In genomic region chr14:67589212-67589770, GRCh38 we compare ENCODE assay signal across 21 cellular contexts. TPM values are rescaled to one million over a fixed set of nuclear protein-coding genes. Genes with fewer than 3 reads are reported as not detected.
DNase-seq lines count a peak whose midpoint lies in the region; ATAC-seq, FAIRE-seq and TF ChIP-seq lines count a peak whose summit lies in the region.
"Had no signal": no experiment of that assay in that cellular context is flagged by ENCODE, and none has a peak within 500 bp of the region (broad histone marks: within the 10 kb centered on the region; RNA-seq: fewer than 3 reads in every experiment).

No MANE protein-coding gene starts in this region.

- no peaks in the 10 kb centered on the region for H4K20me1 ChIP-seq in K562 (replicated peaks; ENCODE audit: control insufficient read depth, insufficient read depth, low read length)
- H4K20me1 ChIP-seq: BLaER1 had no signal

- no peak overlapping the region for H3K27ac Mint-ChIP-seq in WTC11

- WGBS in A549 (ENCODE audit: missing lambda C conversion rate) = 50% methylated on average over 2 of the region's 2 CpGs
- 26% methylated on average over 2 of the region's 2 CpGs for WGBS in K562 (ENCODE audit: insufficient coverage, low coverage, missing lambda C conversion rate)
- WGBS in liver = 36% methylated on average over 2 of the region's 2 CpGs

- no peak overlapping the region for H3K4me3 Mint-ChIP-seq in WTC11
- H3K4me3 Mint-ChIP-seq: CD8-positive, alpha-beta T cell had no signal

- TSS peak; percentile 23 for BruUV-seq in K562 (replicated peaks; lab: Mats Ljungman, UMichigan)

- intact Hi-C loops in K562 (cut with micrococcal nuclease) = no loop called here

- H3K4me1 Mint-ChIP-seq in WTC11 = no peaks in the 10 kb centered on the region

- no peak overlapping the region for H2AFZ ChIP-seq in K562 (ENCODE audit: low read depth, low read length)

- no peaks in the 10 kb centered on the region for H3K4me1 ChIP-seq in A549
- H3K4me1 ChIP-seq in K562 (replicated peaks in 1 of 2; ENCODE audit: control insufficient read depth in 2 of 2, insufficient read depth in 2 of 2, low read length in 2 of 2) = peaks cover 0 to 8% of the 10 kb centered on the region in 2 experiments; a peak in 2 of 5 replicates
- H3K4me1 ChIP-seq in liver (ENCODE audit: control insufficient read depth in 4 of 4, insufficient read depth in 4 of 4, low read length in 3 of 4) = peaks cover 0 to 11% (median 2%) of the 10 kb centered on the region in 4 donors
- H3K4me1 ChIP-seq: BLaER1 had no signal

- no peaks in the 10 kb centered on the region for H3K9me3 Mint-ChIP-seq in WTC11
- H3K9me3 Mint-ChIP-seq: CD8-positive, alpha-beta T cell had no signal

- no peaks in the 10 kb centered on the region for H3K9me1 ChIP-seq in K562 (ENCODE audit: control insufficient read depth, insufficient read depth, low read length)

- POLR2A ChIA-PET in A549 (lab: Yijun Ruan, JAX) (interaction anchor here (1.8 kb wide), 1 partner anchor 11 kb away, joined by 5 read pairs; the partner anchor contains the start of gene PIGH), K562 (lab: Yijun Ruan, JAX) (interaction anchor here (0.9 to 2.0 kb wide), 2 partner anchors 11 to 115 kb away, joined by 6 to 10 read pairs; partner anchors contain the start of gene PIGH), WTC11 (lab: Charles Lee) (no interaction called here)

- TF ChIP-seq EP300 in A549 (IDR thresholded peaks at IDR 0.05) (no peak), K562 (IDR thresholded peaks at IDR 0.05; ENCODE audit: low read length) (no peak)

- H3K9ac ChIP-seq in K562 (ENCODE audit: insufficient read depth in 1 of 2, low read depth in 2 of 2, low read length in 2 of 2) (no peak overlapping the region; a peak in 1 of 4 replicates), liver (ENCODE audit: low read depth in 1 of 2, low read length in 2 of 2) (no peak overlapping the region)
- H3K9ac ChIP-seq: BLaER1, SK-N-SH had no signal

- FAIRE-seq in A549 (lab: Jason Lieb, UNC) (peak; percentile 84), D721Med (lab: Jason Lieb, UNC) (peak; percentile 91), K562 (lab: Jason Lieb, UNC) (peak; percentile 67)

- no peaks in the 10 kb centered on the region for H3K79me2 ChIP-seq in K562 (ENCODE audit: control insufficient read depth, insufficient read depth, low read length)

- CTCF ChIA-PET in A549 (lab: Yijun Ruan, JAX) (interaction anchor here (0.6 to 15.9 kb wide), 11 partner anchors 11 to 113 kb away, joined by 3 to 267 read pairs (median 4); partner anchors contain the start of genes PIGH, RDH12 and VTI1B), K562 (lab: Yijun Ruan, JAX; ENCODE audit: low intra/inter-chr PET ratio) (no interaction called here), WTC11 (lab: Charles Lee) (interaction anchor here (0.9 to 1.1 kb wide), 2 partner anchors 11 to 115 kb away, joined by 3 to 4 read pairs; partner anchors contain the start of gene PIGH)

- no peaks in the 10 kb centered on the region for H3K9me3 ChIP-seq in A549
- no peaks in the 10 kb centered on the region for H3K9me3 ChIP-seq in K562 (replicated peaks; ENCODE audit: control insufficient read depth, insufficient read depth, low read depth, low read length)
- no peaks in the 10 kb centered on the region for H3K9me3 ChIP-seq in liver (ENCODE audit: control insufficient read depth in 4 of 4, low read length in 3 of 4)
- H3K9me3 ChIP-seq: BLaER1, SK-N-SH had no signal

- H3K4me3 ChIP-seq in A549 = no peak overlapping the region
- H3K4me3 ChIP-seq in K562 = no peak overlapping the region
- no peak overlapping the region for H3K4me3 ChIP-seq in liver (ENCODE audit: low read depth in 1 of 3, low read length in 3 of 3)
- no peak overlapping the region for H3K4me3 ChIP-seq in brain microvascular endothelial cell (ENCODE audit: low read depth, low read length)
- H3K4me3 ChIP-seq: BLaER1 had no signal

- H3K36me3 Mint-ChIP-seq in WTC11 = peaks cover 19% of the 10 kb centered on the region

- TF ChIP-seq CTCF in A549 (IDR thresholded peaks at IDR 0.05) (no peak), D721Med (IDR thresholded peaks at IDR 0.05; ENCODE audit: insufficient read depth, missing control alignments) (no peak), K562 (IDR thresholded peaks at IDR 0.05 in 2 of 3, conservative IDR thresholded peaks at IDR 0.05 in 1 of 3; ENCODE audit: insufficient read depth in 2 of 3, low read depth in 1 of 3, low read length in 3 of 3) (no peak), liver (IDR thresholded peaks at IDR 0.05; ENCODE audit: low read depth, low read length, missing input control) (no peak), brain microvascular endothelial cell (IDR thresholded peaks at IDR 0.05; ENCODE audit: low read depth, low read length, missing control alignments) (no peak), WTC11 (IDR thresholded peaks at IDR 0.05) (no peak)

- H3K36me3 ChIP-seq in K562 (ENCODE audit: control insufficient read depth, insufficient read depth, low read length) (peaks cover 47% of the 10 kb centered on the region; the same call in 2 of the 3 replicates), liver (ENCODE audit: control insufficient read depth in 4 of 4, insufficient read depth in 3 of 4, low read depth in 1 of 4, low read length in 3 of 4) (peaks cover 5 to 22% (median 12%) of the 10 kb centered on the region in 4 donors), brain microvascular endothelial cell (replicated peaks) (no peaks in the 10 kb centered on the region)

- H3K4me2 ChIP-seq in A549 = no peak overlapping the region
- no peak overlapping the region for H3K4me2 ChIP-seq in K562 (ENCODE audit: insufficient read depth, low read length)
- H3K4me2 ChIP-seq: BLaER1, SK-N-SH had no signal

- TF ChIP-seq POLR2A in A549 (IDR thresholded peaks at IDR 0.05; ENCODE audit: low read length) (no peak), K562 (conservative IDR thresholded peaks at IDR 0.05) (no peak)

- H3K27ac ChIP-seq in A549 (no peak overlapping the region), K562 (ENCODE audit: extremely low read depth, low read depth, low read length) (0 out of 3 replicates have a peak overlapping the region, but pooled peaks have one; percentile 22), liver (ENCODE audit: low read depth in 1 of 2, low read length in 2 of 2) (peak overlapping the region in 1 of 2 donors; percentile 1), brain microvascular endothelial cell (no peak overlapping the region)
- H3K27ac ChIP-seq: BLaER1, RWPE1 had no signal

- DNase-seq in A549 (ENCODE audit: low read depth in 1 of 2, low spot score in 1 of 2) (no peak), D721Med (ENCODE audit: insufficient read length, low spot score) (no peak), K562 (ENCODE audit: extremely low read depth in 1 of 4, low spot score in 3 of 4) (no peak), iPS-NIHi7 (ENCODE audit: extremely low spot score) (no peak), brain microvascular endothelial cell (no peak), WTC11 (ENCODE audit: low spot score) (no peak)
- DNase-seq: CD8-positive, alpha-beta T cell; DMS53; GDM1; KBM-7; NCI-H1092 treated with DMSO at 0.1 percent for 48 hours; NCI-H1436 treated with DMSO at 0.1 percent for 48 hours; NCI-H1930; NCI-H226; NCI-H510A treated with DMSO at 0.1 percent for 48 hours; NCI-H748 treated with DMSO at 0.1 percent for 48 hours; SIG-M5; SK-N-SH had no signal

- H3K27me3 Mint-ChIP-seq in WTC11 (ENCODE audit: low read depth) = no peaks in the 10 kb centered on the region

- in situ Hi-C loops in K562 (cut with MboI) = loop anchor here (10.0 kb wide), 2 partner anchors 116 to 446 kb away; partner anchors contain the start of gene RDH12
- in situ Hi-C loops in brain microvascular endothelial cell (cut with HindIII; ENCODE audit: low pct_ligation_motif_present, low sequenced_read_pairs) = no loop called here

- no peak for ATAC-seq in A549
- ATAC-seq in K562 = no peak
- no peak for ATAC-seq in WTC11
- ATAC-seq: CD8-positive, alpha-beta T cell had no signal

- H3K27me3 ChIP-seq in K562 (ENCODE audit: control insufficient read depth in 2 of 2, insufficient read depth in 2 of 2, low read length in 2 of 2) = no peaks in the 10 kb centered on the region
- H3K27me3 ChIP-seq in liver (ENCODE audit: control insufficient read depth in 4 of 4, insufficient read depth in 4 of 4, low read length in 3 of 4) = no peaks in the 10 kb centered on the region
- no peaks in the 10 kb centered on the region for H3K27me3 ChIP-seq in brain microvascular endothelial cell (replicated peaks)
- H3K27me3 ChIP-seq: BLaER1 had no signal

- TF ChIP-seq RAD21 in A549 (conservative IDR thresholded peaks at IDR 0.05 in 1 of 2, IDR thresholded peaks at IDR 0.05 in 1 of 2) (no peak), K562 (CRISPR knock-in tag; conservative IDR thresholded peaks at IDR 0.05 in 1 of 2, IDR thresholded peaks at IDR 0.05 in 1 of 2) (no peak), liver (IDR thresholded peaks at IDR 0.05) (no peak)

RNA-seq across cellular contexts. Expression of gene PIGH, which starts 10.8 kb away (rescaled TPM):
- polyA plus RNA-seq in A549 (2011; rRNA removed) = 37.2 and 46.2 TPM in 2 replicates
- polyA plus RNA-seq in A549 (2012; cell fraction: cytosol; rRNA removed) = 44.9 and 53.7 TPM in 2 replicates
- polyA plus RNA-seq in A549 (2012; cell fraction: nucleus; rRNA removed) = 26.9 and 29.9 TPM in 2 replicates
- 19.3 to 21.1 TPM (median 20.1 TPM) in 3 replicates for polyA plus RNA-seq in A549 (2017; fragmentation: RNase III; extraction: RNeasy Plus Mini Kit Qiagen cat#74134 plus additional on column Dnase treatment)
- polyA minus RNA-seq in A549 (2011; rRNA and poly(A)+ RNA removed) = 16.4 and 19.9 TPM in 2 replicates
- total RNA-seq in K562 (2011; cell fraction: chromatin; rRNA removed; ENCODE audit: low replicate concordance) = 34.6 and 42.7 TPM in 2 replicates
- 39.7 and 40.9 TPM in 2 replicates for total RNA-seq in K562 (2011; cell fraction: nucleolus; rRNA removed)
- 44.7 and 64.3 TPM in 2 replicates for total RNA-seq in K562 (2011; cell fraction: nucleoplasm; rRNA removed)
- total RNA-seq in K562 (2014; rRNA removed) = 21.1 and 33.9 TPM in 2 replicates
- total RNA-seq in K562 (2014; rRNA removed; fragmentation: Illumina TruSeq; extraction: Trizol) = 24.7 and 25.8 TPM in 2 replicates
- total RNA-seq in K562 (2015; rRNA removed; fragmentation: Illumina TruSeq; extraction: Trizol) = 20.9 and 22.1 TPM in 2 replicates
- 24.6 and 25.1 TPM in 2 replicates for total RNA-seq in K562 (2021)
- polyA plus RNA-seq in K562 (2011; rRNA removed) = 48.1 and 53.4 TPM in 2 replicates
- 45.7 and 51.0 TPM in 2 replicates for polyA plus RNA-seq in K562 (2011; cell fraction: cytosol; rRNA removed)
- polyA plus RNA-seq in K562 (2011; cell fraction: nucleus; rRNA removed) = 104 and 138 TPM in 2 replicates
- 19.2 and 29.0 TPM in 2 replicates for polyA plus RNA-seq in K562 (2012)
- 23.3 and 26.6 TPM in 2 replicates for polyA plus RNA-seq in K562 (2014; fragmentation: Illumina TruSeq; extraction: Trizol)
- polyA plus RNA-seq in K562 (2014; fragmentation: Nextera tagmentation; extraction: Ambion mirVana) = 10 to 100 TPM; 23.6 to 30.6 TPM
- 38.0 and 56.9 TPM in 2 replicates for polyA plus RNA-seq in K562 (2014; rRNA removed)
- polyA minus RNA-seq in K562 (2011; rRNA and poly(A)+ RNA removed) = 26.3 and 29.4 TPM in 2 replicates
- 14.8 and 17.8 TPM in 2 replicates for polyA minus RNA-seq in K562 (2011; cell fraction: cytosol; rRNA and poly(A)+ RNA removed)
- polyA minus RNA-seq in K562 (2011; cell fraction: nucleus; rRNA and poly(A)+ RNA removed) = 12.9 and 15.8 TPM in 2 replicates
- 10 to 100 TPM; 22.9 to 36.1 TPM for total RNA-seq in liver
- 10 to 100 TPM; 14.2 to 20.5 TPM for polyA plus RNA-seq in liver
- total RNA-seq in WTC11 (2021) = 6.6 to 7.8 TPM (median 6.8 TPM) in 3 replicates

RNA-seq across cellular contexts. Expression of gene ARG2, which starts 30.4 kb away (rescaled TPM):
- polyA plus RNA-seq in A549 (2011; rRNA removed) (2.5 TPM in 2 replicates), A549 (2017; fragmentation: RNase III; extraction: RNeasy Plus Mini Kit Qiagen cat#74134 plus additional on column Dnase treatment) (1.3 to 2.5 TPM (median 1.8 TPM) in 3 replicates), K562 (2011; rRNA removed) (75.0 and 107 TPM in 2 replicates), K562 (2014; fragmentation: Illumina TruSeq; extraction: Trizol) (20.3 and 21.9 TPM in 2 replicates), K562 (2014; fragmentation: Nextera tagmentation; extraction: Ambion mirVana) (10 to 100 TPM; 23.2 to 26.7 TPM), K562 (2014; rRNA removed) (11.7 and 13.4 TPM in 2 replicates), liver (under 1 TPM; 0.58 to 0.61 TPM)
- polyA plus RNA-seq in A549 (2012; cell fraction: cytosol; rRNA removed) = 0.57 and 0.65 TPM in 2 replicates
- 0.38 and 0.48 TPM in 2 replicates for polyA plus RNA-seq in A549 (2012; cell fraction: nucleus; rRNA removed)
- 5.3 and 5.5 TPM in 2 replicates for polyA minus RNA-seq in A549 (2011; rRNA and poly(A)+ RNA removed)
- total RNA-seq in K562 (2011; cell fraction: chromatin; rRNA removed; ENCODE audit: low replicate concordance) = 22.1 and 29.4 TPM in 2 replicates
- total RNA-seq in K562 (2011; cell fraction: nucleolus; rRNA removed) = 20.8 and 24.9 TPM in 2 replicates
- total RNA-seq in K562 (2011; cell fraction: nucleoplasm; rRNA removed) = 25.6 and 31.2 TPM in 2 replicates
- total RNA-seq in K562 (2014; rRNA removed) (13.9 and 15.5 TPM in 2 replicates), K562 (2014; rRNA removed; fragmentation: Illumina TruSeq; extraction: Trizol) (17.8 and 19.7 TPM in 2 replicates), K562 (2015; rRNA removed; fragmentation: Illumina TruSeq; extraction: Trizol) (5.8 and 6.2 TPM in 2 replicates), K562 (2021) (12.5 and 13.1 TPM in 2 replicates), liver (1 to 10 TPM in 1 of 2 donors, under 1 TPM in 1; 0.08 to 3.1 TPM), WTC11 (2021) (29.8 to 38.5 TPM (median 33.0 TPM) in 3 replicates)
- polyA plus RNA-seq in K562 (2011; cell fraction: cytosol; rRNA removed) = 64.8 and 102 TPM in 2 replicates
- 27.6 and 70.1 TPM in 2 replicates for polyA plus RNA-seq in K562 (2011; cell fraction: nucleus; rRNA removed)
- polyA plus RNA-seq in K562 (2012) = 19.8 and 63.2 TPM in 2 replicates
- 63.5 and 97.5 TPM in 2 replicates for polyA minus RNA-seq in K562 (2011; rRNA and poly(A)+ RNA removed)
- 36.9 and 46.0 TPM in 2 replicates for polyA minus RNA-seq in K562 (2011; cell fraction: cytosol; rRNA and poly(A)+ RNA removed)
- polyA minus RNA-seq in K562 (2011; cell fraction: nucleus; rRNA and poly(A)+ RNA removed) = 10.5 and 31.0 TPM in 2 replicates

RNA-seq across cellular contexts. Expression of gene PLEKHH1, which starts 56.2 kb away (rescaled TPM):
- polyA plus RNA-seq in A549 (2011; rRNA removed) (5.1 and 6.7 TPM in 2 replicates), A549 (2017; fragmentation: RNase III; extraction: RNeasy Plus Mini Kit Qiagen cat#74134 plus additional on column Dnase treatment) (3.2 to 3.9 TPM (median 3.5 TPM) in 3 replicates), K562 (2011; rRNA removed) (3.7 and 6.6 TPM in 2 replicates), K562 (2014; fragmentation: Illumina TruSeq; extraction: Trizol) (3.6 and 5.1 TPM in 2 replicates), K562 (2014; fragmentation: Nextera tagmentation; extraction: Ambion mirVana) (1 to 10 TPM in 1 of 2 experiments, under 1 TPM in 1; 0.76 to 1.3 TPM), K562 (2014; rRNA removed) (5.9 and 6.2 TPM in 2 replicates), liver (under 1 TPM; 0.46 to 0.53 TPM)
- 3.4 and 4.3 TPM in 2 replicates for polyA plus RNA-seq in A549 (2012; cell fraction: cytosol; rRNA removed)
- polyA plus RNA-seq in A549 (2012; cell fraction: nucleus; rRNA removed) = 25.3 and 25.5 TPM in 2 replicates
- polyA minus RNA-seq in A549 (2011; rRNA and poly(A)+ RNA removed) = 4.8 and 6.6 TPM in 2 replicates
- 52.8 and 57.1 TPM in 2 replicates for total RNA-seq in K562 (2011; cell fraction: chromatin; rRNA removed; ENCODE audit: low replicate concordance)
- total RNA-seq in K562 (2011; cell fraction: nucleolus; rRNA removed) = 21.8 and 23.4 TPM in 2 replicates
- 31.3 and 43.5 TPM in 2 replicates for total RNA-seq in K562 (2011; cell fraction: nucleoplasm; rRNA removed)
- total RNA-seq in K562 (2014; rRNA removed) (2.1 and 2.5 TPM in 2 replicates), K562 (2014; rRNA removed; fragmentation: Illumina TruSeq; extraction: Trizol) (2.9 and 4.0 TPM in 2 replicates), K562 (2015; rRNA removed; fragmentation: Illumina TruSeq; extraction: Trizol) (1.7 and 2.2 TPM in 2 replicates), K562 (2021) (4.3 and 5.7 TPM in 2 replicates), liver (1 to 10 TPM; 1.3 to 2.4 TPM), WTC11 (2021) (45.4 to 49.8 TPM (median 48.3 TPM) in 3 replicates)
- polyA plus RNA-seq in K562 (2011; cell fraction: cytosol; rRNA removed) = 2.3 and 4.4 TPM in 2 replicates
- polyA plus RNA-seq in K562 (2011; cell fraction: nucleus; rRNA removed) = 20.3 and 22.6 TPM in 2 replicates
- polyA plus RNA-seq in K562 (2012) = 2.3 and 6.1 TPM in 2 replicates
- 3.1 and 5.2 TPM in 2 replicates for polyA minus RNA-seq in K562 (2011; rRNA and poly(A)+ RNA removed)
- polyA minus RNA-seq in K562 (2011; cell fraction: cytosol; rRNA and poly(A)+ RNA removed) = 0.86 and 5.0 TPM in 2 replicates
- polyA minus RNA-seq in K562 (2011; cell fraction: nucleus; rRNA and poly(A)+ RNA removed) = 5.9 and 8.3 TPM in 2 replicates
